ENCODE assay signal across 12 cellular contexts in genomic region chr14:58882577-58883018, GRCh38.
DNase-seq lines count a peak whose midpoint lies in the region; ATAC-seq lines count a peak whose summit lies in the region.
"Had no signal": no experiment of that assay in that cellular context is flagged by ENCODE, and none has a peak within 500 bp of the region (broad histone marks: within the 10 kb centered on the region; RNA-seq: fewer than 3 reads in every experiment).

No MANE protein-coding gene starts in this region.

- peak; percentile 77 for DNase-seq in Daoy (ENCODE audit: low read depth)
- peak; percentile 18 for DNase-seq in NCI-H128 (lab: John Stamatoyannopoulos, UW; ENCODE audit: unreplicated experiment)
- peak; percentile 62 for DNase-seq in adipocyte (ENCODE audit: low read depth)
- peak; percentile 84 for DNase-seq in myocyte (ENCODE audit: low read depth)
- no peak for DNase-seq in activated gamma-delta T cell treated with Interleukin-2 at 50 U/mL for 16 hours
- no peak for DNase-seq in NCI-H2196 treated with DMSO at 0.1 percent for 48 hours (lab: John Stamatoyannopoulos, UW; ENCODE audit: unreplicated experiment)
- DNase-seq: activated CD4-positive, alpha-beta memory T cell treated with anti-CD3 and anti-CD28 coated beads, Interleukin-2, amount 10 ng/mL, durations not matched to agents 7 days and 5 days; activated naive CD8-positive, alpha-beta T cell treated with anti-CD3 and anti-CD28 coated beads for 36 hours; DMS53; effector CD4-positive, alpha-beta T cell; upper lobe of left lung had no signal

- H3K4me1 ChIP-seq in adipocyte (ENCODE audit: control insufficient read depth, insufficient read depth, low read length): peaks cover 13% of the 10 kb centered on the region
- H3K4me1 ChIP-seq: upper lobe of left lung had no signal

- peaks cover 65% of the 10 kb centered on the region for H3K27me3 ChIP-seq in adipocyte (replicated peaks; ENCODE audit: control insufficient read depth, insufficient read depth, low read length)
- H3K27me3 ChIP-seq: upper lobe of left lung had no signal

- H3K9ac ChIP-seq in adipocyte (ENCODE audit: low read length): no peak overlapping the region

- no peaks in the 10 kb centered on the region for H3K36me3 ChIP-seq in adipocyte (ENCODE audit: control insufficient read depth, insufficient read depth, low read length, severe bottlenecking)
- H3K36me3 ChIP-seq: upper lobe of left lung had no signal

- no peak for ATAC-seq in GM19351 (IDR thresholded peaks at IDR 0.05; ENCODE audit: unreplicated experiment)

- no peak overlapping the region for H3K4me3 ChIP-seq in adipocyte (ENCODE audit: low read length)
- H3K4me3 ChIP-seq: upper lobe of left lung had no signal

- H3K9me3 ChIP-seq in adipocyte (ENCODE audit: control insufficient read depth, low read length): no peaks in the 10 kb centered on the region
- H3K9me3 ChIP-seq: upper lobe of left lung had no signal

Comparison
In these comparisons a context has a peak if more than half of its experiments do, and no peak if none do; other contexts are left out.
1. DNase-seq: peak in Daoy (single experiment), NCI-H128 (single experiment), adipocyte (single experiment) and myocyte (single experiment); none in activated gamma-delta T cell treated with Interleukin-2 at 50 U/mL for 16 hours (single experiment) and NCI-H2196 treated with DMSO at 0.1 percent for 48 hours (single experiment).